In the genomic region with DNA sequence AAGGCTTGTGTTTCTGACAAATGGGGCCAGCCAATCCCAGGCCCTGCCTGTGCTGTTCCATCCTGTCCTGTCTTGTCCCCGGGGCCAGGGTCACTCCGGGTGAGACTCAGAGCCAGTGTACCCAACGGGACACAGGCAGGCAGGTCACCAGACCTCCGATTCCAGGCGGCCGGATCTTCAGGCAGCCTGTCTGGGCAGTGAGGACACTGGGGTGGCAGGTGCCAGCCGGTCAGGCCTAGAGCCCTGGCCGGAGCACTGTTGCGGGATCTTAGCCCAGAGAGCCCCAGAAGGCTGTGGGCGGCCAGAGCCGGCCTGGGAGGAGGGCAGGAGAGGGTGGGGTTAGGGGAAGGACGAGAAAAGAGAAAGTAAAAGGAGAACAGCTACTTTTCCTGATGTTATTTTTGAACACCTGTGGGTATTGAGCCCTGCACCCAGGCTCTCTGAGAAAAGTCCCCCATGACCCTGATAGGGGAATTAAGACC, we compare ENCODE assay signal across 8 cellular contexts. TPM values are rescaled to one million over a fixed set of nuclear protein-coding genes. Genes with fewer than 3 reads are reported as not detected.
DNase-seq lines count a peak whose midpoint lies in the region; ATAC-seq lines count a peak whose summit lies in the region.

No MANE protein-coding gene starts in this region.

- peak overlapping the region; percentile 78 for H3K4me3 Mint-ChIP-seq in T-helper 1 cell treated with Interleukin-12 subunit alpha and Interleukin-12 subunit beta and Interleukin-4 antibody, amounts not matched to agents 30 μg/mL and 1 μg/mL, for 36 hours
- H3K4me3 Mint-ChIP-seq in activated naive CD8-positive, alpha-beta T cell treated with anti-CD3 and anti-CD28 coated beads for 36 hours = peak overlapping the region; percentile 69
- peak overlapping the region; percentile 86 to 87 for H3K4me3 Mint-ChIP-seq in stimulated activated naive B cell treated with anti-CD40 and anti-IgM and Interleukin-4, amounts not matched to agents 10 μg/mL and 1 μg/mL and 100 μg/mL, for 72 hours

- H3K27me3 Mint-ChIP-seq in T-helper 1 cell treated with Interleukin-12 subunit alpha and Interleukin-12 subunit beta and Interleukin-4 antibody, amounts not matched to agents 30 μg/mL and 1 μg/mL, for 36 hours (ENCODE audit: low read depth) = peaks cover 17% of the 10 kb centered on the region
- no peaks in the 10 kb centered on the region for H3K27me3 Mint-ChIP-seq in activated naive CD8-positive, alpha-beta T cell treated with anti-CD3 and anti-CD28 coated beads for 36 hours
- no peaks in the 10 kb centered on the region for H3K27me3 Mint-ChIP-seq in stimulated activated naive B cell treated with anti-CD40 and anti-IgM and Interleukin-4, amounts not matched to agents 10 μg/mL and 1 μg/mL and 100 μg/mL, for 72 hours

- no peaks in the 10 kb centered on the region for H3K9me3 Mint-ChIP-seq in T-helper 1 cell treated with Interleukin-12 subunit alpha and Interleukin-12 subunit beta and Interleukin-4 antibody, amounts not matched to agents 30 μg/mL and 1 μg/mL, for 36 hours
- no peaks in the 10 kb centered on the region for H3K9me3 Mint-ChIP-seq in activated naive CD8-positive, alpha-beta T cell treated with anti-CD3 and anti-CD28 coated beads for 36 hours
- H3K9me3 Mint-ChIP-seq in stimulated activated naive B cell treated with anti-CD40 and anti-IgM and Interleukin-4, amounts not matched to agents 10 μg/mL and 1 μg/mL and 100 μg/mL, for 72 hours = no peaks in the 10 kb centered on the region

- DNase-seq in T-helper 1 cell (no peak), iris pigment epithelial cell (ENCODE audit: low read depth) (peak; percentile 37), COLO829 (ENCODE audit: low spot score) (no peak)
- peak; percentile 26 for DNase-seq in activated naive CD8-positive, alpha-beta T cell treated with anti-CD3 and anti-CD28 coated beads for 36 hours
- peak; percentile 61 for DNase-seq in stimulated activated naive B cell treated with anti-CD40 and anti-IgM and Interleukin-4, amounts not matched to agents 10 μg/mL and 1 μg/mL and 100 μg/mL, for 72 hours

- ATAC-seq in HG03135 (IDR thresholded peaks at IDR 0.05; ENCODE audit: unreplicated experiment) (peak; percentile 21), GM21526 (IDR thresholded peaks at IDR 0.05; ENCODE audit: low FRiP score, unreplicated experiment) (no peak)
- ATAC-seq in stimulated activated naive B cell treated with anti-CD40 and anti-IgM and Interleukin-4, amounts not matched to agents 10 μg/mL and 1 μg/mL and 100 μg/mL, for 72 hours (replicated peaks) = peak; percentile 35 to 39

- H3K36me3 Mint-ChIP-seq in T-helper 1 cell treated with Interleukin-12 subunit alpha and Interleukin-12 subunit beta and Interleukin-4 antibody, amounts not matched to agents 30 μg/mL and 1 μg/mL, for 36 hours (ENCODE audit: low read depth) = no peaks in the 10 kb centered on the region
- no peaks in the 10 kb centered on the region for H3K36me3 Mint-ChIP-seq in activated naive CD8-positive, alpha-beta T cell treated with anti-CD3 and anti-CD28 coated beads for 36 hours
- no peaks in the 10 kb centered on the region for H3K36me3 Mint-ChIP-seq in stimulated activated naive B cell treated with anti-CD40 and anti-IgM and Interleukin-4, amounts not matched to agents 10 μg/mL and 1 μg/mL and 100 μg/mL, for 72 hours

- peaks cover 29% of the 10 kb centered on the region for H3K4me1 Mint-ChIP-seq in T-helper 1 cell treated with Interleukin-12 subunit alpha and Interleukin-12 subunit beta and Interleukin-4 antibody, amounts not matched to agents 30 μg/mL and 1 μg/mL, for 36 hours (ENCODE audit: low read depth)
- H3K4me1 Mint-ChIP-seq in activated naive CD8-positive, alpha-beta T cell treated with anti-CD3 and anti-CD28 coated beads for 36 hours = peaks cover 35% of the 10 kb centered on the region
- H3K4me1 Mint-ChIP-seq in stimulated activated naive B cell treated with anti-CD40 and anti-IgM and Interleukin-4, amounts not matched to agents 10 μg/mL and 1 μg/mL and 100 μg/mL, for 72 hours = peaks cover 33 to 56% of the 10 kb centered on the region in 2 donors

- peak overlapping the region; percentile 80 for H3K27ac Mint-ChIP-seq in T-helper 1 cell treated with Interleukin-12 subunit alpha and Interleukin-12 subunit beta and Interleukin-4 antibody, amounts not matched to agents 30 μg/mL and 1 μg/mL, for 36 hours
- peak overlapping the region; percentile 89 for H3K27ac Mint-ChIP-seq in activated naive CD8-positive, alpha-beta T cell treated with anti-CD3 and anti-CD28 coated beads for 36 hours
- H3K27ac Mint-ChIP-seq in stimulated activated naive B cell treated with anti-CD40 and anti-IgM and Interleukin-4, amounts not matched to agents 10 μg/mL and 1 μg/mL and 100 μg/mL, for 72 hours = peak overlapping the region; percentile 95

RNA-seq across cellular contexts. Expression of a gene that starts 27.6 kb away (rescaled TPM):
- total RNA-seq in activated naive CD8-positive, alpha-beta T cell treated with anti-CD3 and anti-CD28 coated beads for 36 hours = 1,000 to 10,000 TPM; 7,622 to 7,820 TPM

RNA-seq across cellular contexts. Expression of a gene that starts 34.7 kb away (rescaled TPM):
- total RNA-seq in activated naive CD8-positive, alpha-beta T cell treated with anti-CD3 and anti-CD28 coated beads for 36 hours = 10 to 100 TPM; 15.2 to 15.7 TPM

RNA-seq across cellular contexts. Expression of a gene that starts 44.4 kb away (rescaled TPM):
- 10 to 100 TPM; 10.2 to 10.7 TPM for total RNA-seq in activated naive CD8-positive, alpha-beta T cell treated with anti-CD3 and anti-CD28 coated beads for 36 hours

Comparison
In these comparisons a context has a peak if more than half of its experiments do, and no peak if none do; other contexts are left out.
1. DNase-seq: peak in activated naive CD8-positive, alpha-beta T cell treated with anti-CD3 and anti-CD28 coated beads for 36 hours (single experiment), iris pigment epithelial cell (single experiment) and stimulated activated naive B cell treated with anti-CD40 and anti-IgM and Interleukin-4, amounts not matched to agents 10 μg/mL and 1 μg/mL and 100 μg/mL, for 72 hours (single experiment); none in T-helper 1 cell (0 of 5) and COLO829 (single experiment).
2. Peak in every context shown above with its lines, with median percentiles within 50 percentile points of each other: H3K27ac Mint-ChIP-seq and H3K4me3 Mint-ChIP-seq.